ENCODE assay signal across 13 cellular contexts in the genomic region with DNA sequence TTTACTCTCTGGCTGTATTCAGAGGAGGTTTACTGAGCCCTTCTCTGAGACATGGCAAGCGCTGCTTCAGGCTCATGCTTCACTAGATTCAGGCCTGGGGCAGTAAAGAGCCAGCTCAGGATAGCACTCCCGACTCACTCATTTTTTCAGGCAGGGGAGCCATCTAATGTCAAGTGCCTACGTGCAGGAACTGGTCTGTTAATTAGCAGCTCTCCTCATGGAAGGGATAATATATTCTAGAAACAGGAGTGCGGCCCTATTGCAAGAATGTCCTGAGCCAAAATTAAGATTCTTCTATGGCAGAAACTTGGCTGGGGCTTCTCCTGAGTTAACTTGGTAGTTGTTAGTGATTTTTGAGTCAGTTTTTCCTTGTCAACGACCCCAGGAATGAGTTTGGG.
A peak's percentile ranks its signal among the peaks of the same experiment; 100 is the strongest.
DNase-seq lines count a peak whose midpoint lies in the region; ATAC-seq, FAIRE-seq and TF ChIP-seq lines count a peak whose summit lies in the region.
"Had no signal": no experiment of that assay in that cellular context is flagged by ENCODE, and none has a peak within 500 bp of the region (broad histone marks: within the 10 kb centered on the region; RNA-seq: fewer than 3 reads in every experiment).

No MANE protein-coding gene starts in this region.

- H3K9me1 ChIP-seq in keratinocyte (ENCODE audit: control insufficient read depth, extremely low read depth, insufficient read depth, low read length) = peaks cover 3% of the 10 kb centered on the region

- no peaks in the 10 kb centered on the region for H3K36me3 ChIP-seq in HUES64 (ENCODE audit: insufficient read depth, low read length)
- no peaks in the 10 kb centered on the region for H3K36me3 ChIP-seq in astrocyte (ENCODE audit: insufficient read depth, low read length)
- peaks cover 9 to 16% of the 10 kb centered on the region in 2 experiments for H3K36me3 ChIP-seq in keratinocyte (ENCODE audit: control insufficient read depth in 2 of 2, extremely low read depth in 1 of 2, insufficient read depth in 2 of 2, low read length in 2 of 2)
- no peaks in the 10 kb centered on the region for H3K36me3 ChIP-seq in spleen
- H3K36me3 ChIP-seq: cardiac muscle cell, WERI-Rb-1 had no signal

- no peaks in the 10 kb centered on the region for H3K9me3 Mint-ChIP-seq in astrocyte (ENCODE audit: unreplicated experiment)

- H3K9ac ChIP-seq in HUES64 (ENCODE audit: low read depth, low read length) = no peak overlapping the region
- H3K9ac ChIP-seq in astrocyte (ENCODE audit: low read length) = peak overlapping the region; percentile 92
- peak overlapping the region; percentile 92 for H3K9ac ChIP-seq in keratinocyte (ENCODE audit: control insufficient read depth, extremely low read depth, insufficient read depth, low read length)

- FAIRE-seq in astrocyte (lab: Jason Lieb, UNC) = peak; percentile 9
- FAIRE-seq in keratinocyte (lab: Jason Lieb, UNC) = no peak
- FAIRE-seq: GM12891 had no signal

- no peak overlapping the region for H2AFZ ChIP-seq in astrocyte (ENCODE audit: low read depth, low read length)
- H2AFZ ChIP-seq in keratinocyte (ENCODE audit: control insufficient read depth, low read length) = no peak overlapping the region

- DNase-seq in astrocyte (ENCODE audit: low read depth) (peak; percentile 66), keratinocyte (ENCODE audit: low read depth, low spot score) (no peak), spleen (no peak), OCI-M1 (lab: John Stamatoyannopoulos, UW) (no peak)
- no peak for DNase-seq in central memory CD4-positive, alpha-beta T cell
- DNase-seq: naive thymus-derived CD4-positive, alpha-beta T cell; stimulated activated naive B cell treated with anti-CD40 and anti-IgM and Interleukin-4, amounts not matched to agents 10 μg/mL and 1 μg/mL and 100 μg/mL, for 72 hours; WERI-Rb-1 had no signal

- no peaks in the 10 kb centered on the region for H3K27me3 Mint-ChIP-seq in astrocyte (ENCODE audit: low read depth, unreplicated experiment)

- H4K20me1 ChIP-seq in astrocyte (ENCODE audit: insufficient read depth, low read length) (no peaks in the 10 kb centered on the region), keratinocyte (ENCODE audit: control insufficient read depth, extremely low read depth, insufficient read depth, low read length) (no peaks in the 10 kb centered on the region)

- H3K36me3 Mint-ChIP-seq in astrocyte (ENCODE audit: low read depth, unreplicated experiment) = peaks cover 3% of the 10 kb centered on the region
- H3K36me3 Mint-ChIP-seq: naive thymus-derived CD4-positive, alpha-beta T cell; stimulated activated naive B cell treated with anti-CD40 and anti-IgM and Interleukin-4, amounts not matched to agents 10 μg/mL and 1 μg/mL and 100 μg/mL, for 72 hours had no signal

- peaks cover 75% of the 10 kb centered on the region for H3K4me1 Mint-ChIP-seq in astrocyte (ENCODE audit: low read depth, unreplicated experiment)
- H3K4me1 Mint-ChIP-seq: stimulated activated naive B cell treated with anti-CD40 and anti-IgM and Interleukin-4, amounts not matched to agents 10 μg/mL and 1 μg/mL and 100 μg/mL, for 72 hours had no signal

- H3K79me2 ChIP-seq in astrocyte (ENCODE audit: insufficient read depth, low read length) (peaks cover 37% of the 10 kb centered on the region), keratinocyte (ENCODE audit: control insufficient read depth, insufficient read depth, low read length) (peaks cover 58% of the 10 kb centered on the region)

- no peak for TF ChIP-seq CTCF in astrocyte (IDR thresholded peaks at IDR 0.05; ENCODE audit: insufficient read depth, low read depth, low read length)
- peak in 2 of 3 experiments; percentile 13 to 33 for TF ChIP-seq CTCF in keratinocyte (optimal IDR thresholded peaks at IDR 0.05 in 1 of 3, IDR thresholded peaks at IDR 0.05 in 1 of 3, conservative IDR thresholded peaks at IDR 0.05 in 1 of 3; ENCODE audit: extremely low read depth in 1 of 3, insufficient read depth in 2 of 3, low read length in 3 of 3)
- no peak for TF ChIP-seq CTCF in spleen (IDR thresholded peaks at IDR 0.05 in 8 of 11, conservative IDR thresholded peaks at IDR 0.05 in 3 of 11)

- H3K27ac Mint-ChIP-seq in astrocyte (ENCODE audit: unreplicated experiment) = peak overlapping the region; percentile 89
- H3K27ac Mint-ChIP-seq: naive thymus-derived CD4-positive, alpha-beta T cell; stimulated activated naive B cell treated with anti-CD40 and anti-IgM and Interleukin-4, amounts not matched to agents 10 μg/mL and 1 μg/mL and 100 μg/mL, for 72 hours had no signal

- H3K4me3 ChIP-seq in HUES64 (ENCODE audit: low read length) (no peak overlapping the region), astrocyte (ENCODE audit: insufficient read depth, low read depth, low read length) (no peak overlapping the region), keratinocyte (ENCODE audit: control insufficient read depth in 2 of 3, extremely low read depth in 1 of 3, insufficient read depth in 2 of 3, low read depth in 1 of 3, low read length in 3 of 3) (peak overlapping the region in 1 of 3 experiments; percentile 5), spleen (no peak overlapping the region)
- H3K4me3 ChIP-seq: cardiac muscle cell had no signal

- H3K4me3 Mint-ChIP-seq in astrocyte (ENCODE audit: unreplicated experiment) = peak overlapping the region; percentile 47
- H3K4me3 Mint-ChIP-seq: naive thymus-derived CD4-positive, alpha-beta T cell; stimulated activated naive B cell treated with anti-CD40 and anti-IgM and Interleukin-4, amounts not matched to agents 10 μg/mL and 1 μg/mL and 100 μg/mL, for 72 hours had no signal

- H3K9me3 ChIP-seq in HUES64 (ENCODE audit: insufficient read depth, low read depth, low read length) = no peaks in the 10 kb centered on the region
- no peaks in the 10 kb centered on the region for H3K9me3 ChIP-seq in astrocyte (ENCODE audit: insufficient read depth, low read depth, low read length)
- H3K9me3 ChIP-seq in keratinocyte (ENCODE audit: control insufficient read depth, low read depth, low read length) = no peaks in the 10 kb centered on the region
- no peaks in the 10 kb centered on the region for H3K9me3 ChIP-seq in spleen

- dilution Hi-C loops in keratinocyte (cut with MboI; ENCODE audit: extremely low pct_ligation_motif_present, low sequenced_read_pairs) = no loop called here

- H3K27ac ChIP-seq in HUES64 (ENCODE audit: low read depth, low read length) (peak overlapping the region; percentile 11; the same call in 1 of the 2 replicates), astrocyte (ENCODE audit: low read depth, low read length) (peak overlapping the region; percentile 100), keratinocyte (ENCODE audit: control insufficient read depth, insufficient read depth, low read length) (peak overlapping the region; percentile 99), spleen (peak overlapping the region in 7 of 8 donors; percentile 41 to 65 (median 49))
- H3K27ac ChIP-seq: cardiac muscle cell, WERI-Rb-1 had no signal

- intact Hi-C loops in spleen (cut with DNase I; ENCODE audit: low total_unique reads) = no loop called here

- 48% methylated on average over 5 of the region's 5 CpGs for WGBS in HUES64
- WGBS in spleen, 5 donors = 57 to 73% (median 70%) methylated on average over 5 of the region's 5 CpGs

- H3K4me1 ChIP-seq in HUES64 (ENCODE audit: insufficient read depth, low read length) (peaks cover 32% of the 10 kb centered on the region), astrocyte (ENCODE audit: insufficient read depth, low read length) (peaks cover 85% of the 10 kb centered on the region), keratinocyte (ENCODE audit: control insufficient read depth, extremely low read depth, insufficient read depth, low read length) (peaks cover 95% of the 10 kb centered on the region), spleen (peaks cover 0 to 40% (median 12%) of the 10 kb centered on the region in 6 donors)

- ATAC-seq in GM18505 (IDR thresholded peaks at IDR 0.05; ENCODE audit: unreplicated experiment) (no peak), HG02852 (IDR thresholded peaks at IDR 0.05; ENCODE audit: unreplicated experiment) (no peak)
- ATAC-seq: naive thymus-derived CD4-positive, alpha-beta T cell; stimulated activated naive B cell treated with anti-CD40 and anti-IgM and Interleukin-4, amounts not matched to agents 10 μg/mL and 1 μg/mL and 100 μg/mL, for 72 hours had no signal

- peak overlapping the region; percentile 53 for H3K4me2 ChIP-seq in astrocyte (ENCODE audit: low read length)
- peak overlapping the region; percentile 80 for H3K4me2 ChIP-seq in keratinocyte (ENCODE audit: control insufficient read depth, extremely low read depth, insufficient read depth, low read depth, low read length)

- TF ChIP-seq POLR2A in spleen (IDR thresholded peaks at IDR 0.05) (no peak), GM18505 (IDR thresholded peaks at IDR 0.05; ENCODE audit: borderline replicate concordance, extremely low read depth, insufficient read depth, insufficient read length) (no peak)

- H3K27me3 ChIP-seq in HUES64 (ENCODE audit: insufficient read depth, low read length) (no peaks in the 10 kb centered on the region; the same call in 1 of the 2 replicates), astrocyte (ENCODE audit: insufficient read depth, low read length) (no peaks in the 10 kb centered on the region), keratinocyte (ENCODE audit: control insufficient read depth, extremely low read depth, insufficient read depth, low read length) (no peaks in the 10 kb centered on the region), spleen (replicated peaks in 1 of 7) (peaks cover 0 to 5% (median 0%) of the 10 kb centered on the region in 7 donors)
- H3K27me3 ChIP-seq: cardiac muscle cell had no signal

Comparison
In these comparisons a context has a peak if more than half of its experiments do, and no peak if none do; other contexts are left out.
1. H3K27ac ChIP-seq: peak in every context shown above with its lines; median percentile 100 in astrocyte; 99 in keratinocyte; 49 in spleen; 11 in HUES64.
2. CTCF ChIP-seq: peak in keratinocyte (2 of 3); none in astrocyte (single experiment) and spleen (0 of 11).